ENCODE assay signal across 16 cellular contexts in genomic region chr3:188047536-188047935, GRCh38.
DNase-seq lines count a peak whose midpoint lies in the region; ATAC-seq and TF ChIP-seq lines count a peak whose summit lies in the region.
"Had no signal": no experiment of that assay in that cellular context is flagged by ENCODE, and none has a peak within 500 bp of the region (broad histone marks: within the 10 kb centered on the region; RNA-seq: fewer than 3 reads in every experiment).

No MANE protein-coding gene starts in this region.

- H3K9ac ChIP-seq in PC-3 (ENCODE audit: low read length) = no peak overlapping the region

- H3K9me3 ChIP-seq in HEK293 (ENCODE audit: control insufficient read depth, insufficient read depth, low read depth, low read length) (no peaks in the 10 kb centered on the region), PC-3 (ENCODE audit: low read length) (no peaks in the 10 kb centered on the region), osteoblast (ENCODE audit: low read depth, low read length) (no peaks in the 10 kb centered on the region), A673 (ENCODE audit: low read depth, low read length, poor library complexity, severe bottlenecking) (no peaks in the 10 kb centered on the region)
- H3K9me3 ChIP-seq: BE2C, HAP-1 had no signal

- H3K4me2 ChIP-seq in PC-3 (ENCODE audit: low read length) = peak overlapping the region; percentile 74
- no peak overlapping the region for H3K4me2 ChIP-seq in osteoblast (ENCODE audit: insufficient read depth, low read length)
- H3K4me2 ChIP-seq: GM23338 had no signal

- H3K4me3 ChIP-seq in HEK293 (ENCODE audit: low read depth, low read length) (no peak overlapping the region), PC-3 (ENCODE audit: low read length) (no peak overlapping the region; the same call in 1 of the 2 replicates), osteoblast (ENCODE audit: insufficient read depth, low read length) (no peak overlapping the region), coronary artery (no peak overlapping the region), A673 (ENCODE audit: low read depth, low read length, poor library complexity, severe bottlenecking) (no peak overlapping the region)
- H3K4me3 ChIP-seq: GM23338, HAP-1 had no signal

- intact Hi-C loops in PC-3 (cut with micrococcal nuclease) = loop anchor here (2.0 kb wide), 1 partner anchor 225 kb away; no protein-coding TSS in a partner anchor
- intact Hi-C loops in A673 (cut with micrococcal nuclease; ENCODE audit: unreplicated experiment) = loop anchor here (10.0 kb wide), 1 partner anchor 303 kb away; the partner anchor contains the start of gene BCL6

- BruUV-seq in PC-3 (replicated peaks; lab: Mats Ljungman, UMichigan) = no TSS peak
- BruUV-seq in A673 (replicated peaks; lab: Mats Ljungman, UMichigan) = no TSS peak

- H3K36me3 ChIP-seq in HEK293 (ENCODE audit: control insufficient read depth in 2 of 2, insufficient read depth in 1 of 2, low read length in 2 of 2) (no peaks in the 10 kb centered on the region), PC-3 (ENCODE audit: low read depth, low read length) (no peaks in the 10 kb centered on the region), osteoblast (ENCODE audit: insufficient read depth, low read length) (no peaks in the 10 kb centered on the region), A673 (ENCODE audit: insufficient read depth, low read length, poor library complexity, severe bottlenecking) (no peaks in the 10 kb centered on the region)
- H3K36me3 ChIP-seq: BE2C, HAP-1 had no signal

- no peak for DNase-seq in PC-3
- no peak for DNase-seq in osteoblast (ENCODE audit: insufficient read length, low spot score, missing footprints)
- no peak for DNase-seq in coronary artery (ENCODE audit: low spot score)
- DNase-seq in A673 (ENCODE audit: low spot score) = no peak
- no peak for DNase-seq in activated CD4-positive, CD25-positive, alpha-beta regulatory T cell treated with anti-CD3 and anti-CD28 coated beads, Interleukin-2, amount 50 U/mL, for 72 hours
- DNase-seq: AML-193; BE2C; Calu3; CD4-positive, alpha-beta memory T cell; COR-L47; DMS53; DMS79 treated with DMSO at 0.1 percent for 48 hours; GF-D8 had no signal

- no peaks in the 10 kb centered on the region for H3K27me3 ChIP-seq in PC-3 (ENCODE audit: low read length)
- no peaks in the 10 kb centered on the region for H3K27me3 ChIP-seq in osteoblast (ENCODE audit: insufficient read depth, low read length)
- no peaks in the 10 kb centered on the region for H3K27me3 ChIP-seq in A673 (replicated peaks; ENCODE audit: insufficient read depth, low read depth, low read length, poor library complexity)
- H3K27me3 ChIP-seq: BE2C had no signal

- no peak overlapping the region for H2AFZ ChIP-seq in PC-3 (ENCODE audit: low read length)
- peak overlapping the region; percentile 48 for H2AFZ ChIP-seq in osteoblast (ENCODE audit: low read length)
- H2AFZ ChIP-seq: GM23338 had no signal

- H3K4me1 ChIP-seq in HEK293 (ENCODE audit: control insufficient read depth, insufficient read depth, low read length) = no peaks in the 10 kb centered on the region
- H3K4me1 ChIP-seq in PC-3 (ENCODE audit: insufficient read depth, low read length) = peaks cover 28% of the 10 kb centered on the region
- peaks cover 12% of the 10 kb centered on the region for H3K4me1 ChIP-seq in osteoblast (ENCODE audit: insufficient read depth, low read length)
- H3K4me1 ChIP-seq in A673 (ENCODE audit: insufficient read depth, low read length, poor library complexity, severe bottlenecking) = no peaks in the 10 kb centered on the region
- H3K4me1 ChIP-seq: BE2C, HAP-1 had no signal

- ATAC-seq in PC-3 = no peak
- ATAC-seq: GM23338 had no signal

- no peak overlapping the region for H3K27ac ChIP-seq in HEK293 (ENCODE audit: extremely low read depth, low read depth, low read length)
- no peak overlapping the region for H3K27ac ChIP-seq in PC-3 (ENCODE audit: low read length)
- no peak overlapping the region for H3K27ac ChIP-seq in osteoblast (ENCODE audit: low read depth, low read length)
- no peak overlapping the region for H3K27ac ChIP-seq in coronary artery
- no peak overlapping the region for H3K27ac ChIP-seq in A673 (ENCODE audit: low read depth, low read length, poor library complexity, severe bottlenecking)

- CTCF ChIA-PET in HEK293 (lab: Yijun Ruan, JAX) (interaction anchor here (0.6 kb wide), 1 partner anchor 18 kb away, joined by 4 read pairs; no protein-coding TSS in a partner anchor), PC-3 (lab: Charles Lee) (interaction anchor here (0.5 kb wide), 1 partner anchor 106 kb away, joined by 3 read pairs; no protein-coding TSS in a partner anchor), A673 (lab: Charles Lee) (interaction anchor here (0.5 kb wide), 1 partner anchor 668 kb away, joined by 9 read pairs; no protein-coding TSS in a partner anchor)

- H3F3A ChIP-seq in PC-3 (ENCODE audit: low read length, unreplicated experiment) = no peaks in the 10 kb centered on the region

- TF ChIP-seq CTCF in HEK293 (tag by site-specific recombination; IDR thresholded peaks at IDR 0.05) = no peak
- TF ChIP-seq CTCF in PC-3 (conservative IDR thresholded peaks at IDR 0.05; ENCODE audit: low read depth, low read length) = no peak
- TF ChIP-seq CTCF in osteoblast (IDR thresholded peaks at IDR 0.05; ENCODE audit: extremely low read depth, low read depth, low read length) = no peak
- no peak for TF ChIP-seq CTCF in coronary artery (IDR thresholded peaks at IDR 0.05)
- no peak for TF ChIP-seq CTCF in A673 (conservative IDR thresholded peaks at IDR 0.05; ENCODE audit: low read depth, low read length)

- H3K9me2 ChIP-seq in PC-3 (replicated peaks; ENCODE audit: low read length) = no peaks in the 10 kb centered on the region

- POLR2A ChIA-PET in HEK293 (lab: Yijun Ruan, JAX) (interaction anchor here (1.5 kb wide), 1 partner anchor 12 kb away, joined by 3 read pairs; no protein-coding TSS in a partner anchor), PC-3 (lab: Charles Lee; ENCODE audit: unreplicated experiment) (no interaction called here), A673 (lab: Charles Lee; ENCODE audit: low non-redundant PET) (no interaction called here)

- H3K79me2 ChIP-seq in PC-3 (ENCODE audit: low read length) = no peaks in the 10 kb centered on the region
- no peaks in the 10 kb centered on the region for H3K79me2 ChIP-seq in osteoblast (ENCODE audit: insufficient read depth, low read length)

- H4K20me1 ChIP-seq in PC-3 (ENCODE audit: low read length) (no peaks in the 10 kb centered on the region), osteoblast (ENCODE audit: insufficient read depth, low read length) (no peaks in the 10 kb centered on the region)

TF ChIP-seq in HEK293, 187 proteins besides CTCF, POLR2A, EP300 and RAD21:
- TF ChIP-seq ZNF398 (tag by site-specific recombination; IDR thresholded peaks at IDR 0.05) (no peak), ZBTB6 (tag by site-specific recombination; IDR thresholded peaks at IDR 0.05) (peak; percentile 76)
TF ChIP-seq in HEK293: peak in this region for 1.
